In the genomic region with DNA sequence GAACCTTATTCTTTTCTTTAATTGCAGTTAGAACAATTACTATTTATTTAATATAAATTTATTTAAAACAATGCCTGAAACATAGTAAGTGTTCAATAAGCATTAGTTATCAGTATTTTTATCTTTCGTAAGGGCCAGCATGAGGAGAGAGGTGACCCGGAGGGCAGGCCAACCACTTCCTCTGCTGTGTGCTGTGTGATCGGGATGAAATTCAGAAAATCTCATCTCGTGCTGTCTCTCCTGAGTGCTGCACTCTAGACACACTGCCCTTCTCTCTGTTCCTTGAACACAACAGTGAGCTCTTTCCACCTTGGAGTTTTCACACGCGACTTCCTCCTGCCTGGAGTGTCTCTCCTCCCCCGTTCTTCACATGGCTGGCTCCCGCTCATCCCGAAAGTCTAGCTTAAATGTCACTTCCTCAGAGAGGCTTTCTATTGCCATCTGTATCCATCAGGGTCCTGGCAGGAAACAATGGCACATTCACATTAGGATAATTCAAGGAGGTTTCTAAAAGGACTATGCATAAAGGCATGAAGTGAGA, we compare ENCODE assay signal across 31 cellular contexts.
"Had no signal": no experiment of that assay in that cellular context is flagged by ENCODE, and none has a peak within 500 bp of the region (broad histone marks: within the 10 kb centered on the region; RNA-seq: fewer than 3 reads in every experiment).

No MANE protein-coding gene starts in this region.

- H3K9me3 ChIP-seq: esophagus squamous epithelium, heart right ventricle, lower lobe of right lung, ovary, psoas muscle, sigmoid colon, testis, tibial artery, upper lobe of left lung, uterus had no signal

- H3K27ac ChIP-seq: coronary artery, esophagus squamous epithelium, heart right ventricle, lower lobe of right lung, ovary, psoas muscle, sigmoid colon, testis, tibial artery, upper lobe of left lung, uterus had no signal

- H3K36me3 Mint-ChIP-seq: immature natural killer cell; natural killer cell; stimulated activated effector memory CD8-positive, alpha-beta T cell treated with anti-CD3 and anti-CD28 coated beads, Interleukin-12 subunit alpha, Interleukin-12 subunit beta, amount 100 ng/mL, for 72 hours had no signal

- DNase-seq: dermis blood vessel endothelial cell; effector memory CD4-positive, alpha-beta T cell; erythroblast; esophagus squamous epithelium; foreskin melanocyte; glutamatergic neuron; heart right ventricle; hippocampal formation; immature natural killer cell; islet precursor cell; kidney glomerular epithelial cell; left colon; left ventricle myocardium superior; lower lobe of right lung; natural killer cell; nucleus accumbens; ovary; psoas muscle; right cardiac atrium; sigmoid colon; stimulated activated CD4-positive, alpha-beta T cell treated with anti-CD3 and anti-CD28 coated beads, Interleukin-2, amount 100 ng/mL, for 24 hours; stimulated activated CD4-positive, alpha-beta T cell treated with anti-CD3 and anti-CD28 coated beads, Interleukin-4, amount 100 ng/mL, for 24 hours; stimulated activated naive CD4-positive, alpha-beta T cell treated with Interleukin-2 at 50 U/mL for 16 hours; substantia nigra; testis; tibial artery; upper lobe of left lung; uterus had no signal

- H3K9me3 Mint-ChIP-seq: immature natural killer cell; natural killer cell; stimulated activated effector memory CD8-positive, alpha-beta T cell treated with anti-CD3 and anti-CD28 coated beads, Interleukin-12 subunit alpha, Interleukin-12 subunit beta, amount 100 ng/mL, for 72 hours had no signal

- ATAC-seq: heart right ventricle; left colon; left ventricle myocardium superior; lower lobe of right lung; natural killer cell; psoas muscle; right cardiac atrium; stimulated activated effector memory CD8-positive, alpha-beta T cell treated with anti-CD3 and anti-CD28 coated beads, Interleukin-12 subunit alpha, Interleukin-12 subunit beta, amount 100 ng/mL, for 72 hours had no signal

- H3K4me1 ChIP-seq: esophagus squamous epithelium, heart right ventricle, lower lobe of right lung, psoas muscle, sigmoid colon, testis, tibial artery, upper lobe of left lung, uterus had no signal

- H3K27ac Mint-ChIP-seq: immature natural killer cell; natural killer cell; stimulated activated effector memory CD8-positive, alpha-beta T cell treated with anti-CD3 and anti-CD28 coated beads, Interleukin-12 subunit alpha, Interleukin-12 subunit beta, amount 100 ng/mL, for 72 hours had no signal

- H3K27me3 ChIP-seq: ovary, testis, upper lobe of left lung, uterus had no signal

- H3K4me3 Mint-ChIP-seq: immature natural killer cell; natural killer cell; neural crest cell; stimulated activated effector memory CD8-positive, alpha-beta T cell treated with anti-CD3 and anti-CD28 coated beads, Interleukin-12 subunit alpha, Interleukin-12 subunit beta, amount 100 ng/mL, for 72 hours had no signal

- H3K4me3 ChIP-seq: coronary artery, esophagus squamous epithelium, heart right ventricle, lower lobe of right lung, ovary, psoas muscle, sigmoid colon, testis, tibial artery, upper lobe of left lung, uterus had no signal

- H3K36me3 ChIP-seq: esophagus squamous epithelium, heart right ventricle, lower lobe of right lung, ovary, sigmoid colon, tibial artery, upper lobe of left lung, uterus had no signal

- H3K4me1 Mint-ChIP-seq: immature natural killer cell; natural killer cell; stimulated activated effector memory CD8-positive, alpha-beta T cell treated with anti-CD3 and anti-CD28 coated beads, Interleukin-12 subunit alpha, Interleukin-12 subunit beta, amount 100 ng/mL, for 72 hours had no signal
